In the genomic region with DNA sequence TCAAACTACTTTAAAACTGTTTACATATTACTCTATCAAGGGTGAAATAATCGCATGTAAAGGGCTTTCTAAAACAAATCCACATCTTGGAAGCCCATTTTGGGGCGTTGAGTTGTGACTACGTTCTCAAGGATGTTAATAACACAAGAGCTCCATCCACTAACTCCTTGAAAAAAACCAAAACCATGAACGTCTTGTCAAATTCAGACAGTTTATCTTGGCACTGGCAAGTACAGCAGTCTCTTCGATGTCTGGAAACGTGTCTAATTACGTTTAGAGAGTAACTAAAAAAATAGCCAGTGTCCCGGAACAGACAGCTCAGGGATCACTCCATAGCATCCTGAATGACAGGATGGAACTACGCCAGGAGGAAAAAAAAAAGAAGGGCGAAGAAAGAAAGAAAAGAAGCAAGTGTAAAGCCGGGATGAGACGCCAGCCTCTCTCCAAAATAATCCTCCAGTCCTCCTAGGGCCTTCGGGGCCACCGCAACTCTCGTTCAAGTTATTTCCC, we compare ENCODE assay signal across 8 cellular contexts. TPM values are rescaled to one million over a fixed set of nuclear protein-coding genes. Genes with fewer than 3 reads are reported as not detected.
DNase-seq lines count a peak whose midpoint lies in the region; ATAC-seq and TF ChIP-seq lines count a peak whose summit lies in the region.

No MANE protein-coding gene starts in this region.

- intact Hi-C loops in breast epithelium (cut with DNase I; ENCODE audit: low total_unique reads) (no loop called here), aorta (cut with DNase I) (loop anchor here (2.0 to 5.0 kb wide), 3 partner anchors 59 to 93 kb away; no protein-coding TSS in a partner anchor), posterior cingulate gyrus (cut with DNase I) (loop anchor here (2.0 to 5.0 kb wide), 2 partner anchors 51 to 389 kb away; a partner anchor contains a TSS)

- no peak for DNase-seq in AG04449 (ENCODE audit: low read depth, low spot score)
- DNase-seq in breast epithelium (ENCODE audit: low spot score in 2 of 2) = no peak
- no peak for DNase-seq in memory B cell (ENCODE audit: low spot score in 2 of 2)
- DNase-seq in aorta = no peak
- no peak for DNase-seq in posterior cingulate gyrus
- no peak for DNase-seq in activated CD4-positive, CD25-positive, alpha-beta regulatory T cell treated with anti-CD3 and anti-CD28 coated beads, Interleukin-2, amount 50 U/mL, for 72 hours

- H3K4me3 Mint-ChIP-seq in memory B cell = peak overlapping the region; percentile 90

- peaks cover 24% of the 10 kb centered on the region for H3K4me1 Mint-ChIP-seq in memory B cell

- ATAC-seq in memory B cell (ENCODE audit: low read depth) (no peak), aorta (ENCODE audit: low FRiP score) (no peak), HG02885 (IDR thresholded peaks at IDR 0.05; ENCODE audit: poor library complexity, unreplicated experiment) (no peak)

- H3K27ac ChIP-seq in HUES48 (ENCODE audit: low read depth, low read length) = peak overlapping the region; percentile 91
- peak overlapping the region; percentile 92 to 100 for H3K27ac ChIP-seq in breast epithelium
- peak overlapping the region; percentile 71 to 95 for H3K27ac ChIP-seq in aorta (ENCODE audit: low read depth in 1 of 2, low read length in 2 of 2)

- H3K27me3 ChIP-seq in HUES48 (ENCODE audit: control insufficient read depth, insufficient read depth, low read length) = no peaks in the 10 kb centered on the region
- no peaks in the 10 kb centered on the region for H3K27me3 ChIP-seq in breast epithelium
- H3K27me3 ChIP-seq in aorta (ENCODE audit: control insufficient read depth in 1 of 2, insufficient read depth in 2 of 2, low read length in 1 of 2) = no peaks in the 10 kb centered on the region

- POLR2A ChIA-PET in AG04449 (lab: Yijun Ruan, JAX) = no interaction called here

- H3K9me3 Mint-ChIP-seq in memory B cell = no peaks in the 10 kb centered on the region

- H3K9me3 ChIP-seq in HUES48 (ENCODE audit: control insufficient read depth, insufficient read depth, low read length) (no peaks in the 10 kb centered on the region), breast epithelium (no peaks in the 10 kb centered on the region), aorta (ENCODE audit: control insufficient read depth, low read length) (no peaks in the 10 kb centered on the region)

- CTCF ChIA-PET in AG04449 (lab: Yijun Ruan, JAX) = interaction anchor here (0.6 to 4.3 kb wide), 18 partner anchors 8 to 797 kb away, joined by 3 to 81 read pairs (median 16); a partner anchor contains a TSS

- peaks cover 3% of the 10 kb centered on the region for H3K27me3 Mint-ChIP-seq in memory B cell

- H3K9ac ChIP-seq in HUES48 (ENCODE audit: low read depth, low read length) = peak overlapping the region; percentile 87; the same call in 1 of the 2 replicates

- H3K4me1 ChIP-seq in HUES48 (ENCODE audit: control insufficient read depth, insufficient read depth, low read length) (peaks cover 12% of the 10 kb centered on the region), breast epithelium (no peaks in the 10 kb centered on the region), aorta (ENCODE audit: control insufficient read depth in 1 of 2, insufficient read depth in 2 of 2, low read length in 2 of 2) (peaks cover 2 to 4% of the 10 kb centered on the region in 2 donors)

- TF ChIP-seq POLR2A in breast epithelium (IDR thresholded peaks at IDR 0.05) = no peak

- H3K36me3 ChIP-seq in HUES48 (ENCODE audit: control insufficient read depth, insufficient read depth, low read length) (0 out of 2 replicates have a peak, but pooled peaks cover 3% of the 10 kb centered on the region), breast epithelium (no peaks in the 10 kb centered on the region), aorta (ENCODE audit: control insufficient read depth in 1 of 2, insufficient read depth in 2 of 2, low read length in 1 of 2) (no peaks in the 10 kb centered on the region)

- TF ChIP-seq CTCF in AG04449 (IDR thresholded peaks at IDR 0.05; ENCODE audit: insufficient read depth, low read length, missing control alignments) (no peak), breast epithelium (IDR thresholded peaks at IDR 0.05) (no peak)

- H3K36me3 Mint-ChIP-seq in memory B cell = peaks cover 4% of the 10 kb centered on the region

- H3K4me3 ChIP-seq in AG04449 (ENCODE audit: low read depth, low read length) (peak overlapping the region; percentile 9), HUES48 (ENCODE audit: low read depth, low read length) (peak overlapping the region; percentile 90), breast epithelium (peak overlapping the region; percentile 76 to 100 (median 77)), aorta (ENCODE audit: low read length in 2 of 2) (peak overlapping the region; percentile 74 to 97)

- 1% methylated on average over 15 of the region's 15 CpGs for WGBS in aorta, 2 donors

- H3K27ac Mint-ChIP-seq in memory B cell = peak overlapping the region; percentile 69

RNA-seq across cellular contexts. Expression of a gene that starts 1.0 kb away (rescaled TPM):
- total RNA-seq in breast epithelium (100 to 1,000 TPM in 1 of 3 donors, 10 to 100 TPM in 2; 54.4 to 114 (median 76.7) TPM), aorta (100 to 1,000 TPM; 222 to 358 TPM)
- polyA plus RNA-seq in aorta = 100 to 1,000 TPM in 1 of 2 donors, 10 to 100 TPM in 1; 62.5 to 106 TPM

RNA-seq across cellular contexts. Expression of a gene that starts 52.0 kb away (rescaled TPM):
- total RNA-seq in breast epithelium (100 to 1,000 TPM in 2 of 3 donors, 10 to 100 TPM in 1; 59.7 to 138 (median 129) TPM), aorta (10 to 100 TPM; 39.3 to 65.8 TPM)
- polyA plus RNA-seq in aorta = 10 to 100 TPM; 56.0 to 91.4 TPM

Comparison
In these comparisons a context has a peak if more than half of its experiments do, and no peak if none do; other contexts are left out.
1. H3K4me3 ChIP-seq: peak in every context shown above with its lines; median percentile 90 in HUES48; 86 in aorta; 77 in breast epithelium; 9 in AG04449.